In genomic region chr12:53098354-53098981, GRCh38 we compare ENCODE assay signal across 8 cellular contexts. TPM values are rescaled to one million over a fixed set of nuclear protein-coding genes. Genes with fewer than 3 reads are reported as not detected.
DNase-seq lines count a peak whose midpoint lies in the region; ATAC-seq and TF ChIP-seq lines count a peak whose summit lies in the region.

No MANE protein-coding gene starts in this region.

- no peak for TF ChIP-seq CTCF in right lobe of liver (IDR thresholded peaks at IDR 0.05)
- no peak for TF ChIP-seq CTCF in suprapubic skin (IDR thresholded peaks at IDR 0.05)

- ATAC-seq in right lobe of liver: no peak
- no peak for ATAC-seq in GM19452 (IDR thresholded peaks at IDR 0.05; ENCODE audit: unreplicated experiment)

- H3K36me3 ChIP-seq in right lobe of liver (no peaks in the 10 kb centered on the region), suprapubic skin (peaks cover 4% of the 10 kb centered on the region)

- 53% methylated on average over 13 of the region's 13 CpGs for WGBS in right lobe of liver (ENCODE audit: insufficient coverage, low coverage, low lambda C conversion rate, missing lambda C conversion rate)
- WGBS in suprapubic skin: 34% methylated on average over 13 of the region's 13 CpGs

- TF ChIP-seq EP300 in suprapubic skin (IDR thresholded peaks at IDR 0.05): no peak

- H3K4me3 ChIP-seq in right lobe of liver: peak overlapping the region in 2 of 3 donors; percentile 43 to 49
- peak overlapping the region; percentile 61 for H3K4me3 ChIP-seq in suprapubic skin

- intact Hi-C loops in right lobe of liver (cut with DNase I): loop anchor here in 1 of 2 donors (5.0 kb wide), 1 partner anchor 36 kb away; no protein-coding TSS in a partner anchor

- TF ChIP-seq POLR2A in right lobe of liver (IDR thresholded peaks at IDR 0.05) (no peak), suprapubic skin (IDR thresholded peaks at IDR 0.05) (no peak)

- H3K9me3 ChIP-seq in right lobe of liver (no peaks in the 10 kb centered on the region), suprapubic skin (no peaks in the 10 kb centered on the region)

- H3K27ac ChIP-seq in right lobe of liver (peak overlapping the region; percentile 24 to 47 (median 44)), suprapubic skin (peak overlapping the region; percentile 85)

- H3K4me1 ChIP-seq in right lobe of liver: peaks cover 0 to 33% (median 15%) of the 10 kb centered on the region in 4 donors
- peaks cover 48% of the 10 kb centered on the region for H3K4me1 ChIP-seq in suprapubic skin

- DNase-seq in EL (peak; percentile 91), RPMI8226 (peak; percentile 26), cerebellar cortex (ENCODE audit: low spot score) (peak; percentile 16), right lobe of liver (no peak), suprapubic skin (ENCODE audit: low spot score in 2 of 2) (peak; percentile 65 to 78), NCI-H345 treated with DMSO at 0.1 percent for 48 hours (lab: John Stamatoyannopoulos, UW; ENCODE audit: unreplicated experiment) (no peak)
- no peak for DNase-seq in effector CD4-positive, alpha-beta T cell

- H3K27me3 ChIP-seq in right lobe of liver (no peaks in the 10 kb centered on the region), suprapubic skin (no peaks in the 10 kb centered on the region)

RNA-seq across cellular contexts. Expression of gene IGFBP6, which starts 1.0 kb away (rescaled TPM):
- total RNA-seq in right lobe of liver (10 to 100 TPM in 2 of 6 experiments, 1 to 10 TPM in 4; 1.7 to 25.4 (median 4.9) TPM), suprapubic skin (10 to 100 TPM; 19.2 to 97.0 (median 59.6) TPM)

RNA-seq across cellular contexts. Expression of gene SOAT2, which starts 4.8 kb away (rescaled TPM):
- total RNA-seq in right lobe of liver: 1 to 10 TPM in 3 of 6 experiments, under 1 TPM in 3; 0.62 to 3.4 (median 0.99) TPM
- not detected for total RNA-seq in suprapubic skin

RNA-seq across cellular contexts. Expression of gene SPRYD3, which starts 19.3 kb away (rescaled TPM):
- total RNA-seq in right lobe of liver (10 to 100 TPM; 12.3 to 18.2 (median 14.4) TPM), suprapubic skin (10 to 100 TPM; 26.4 to 44.0 (median 34.4) TPM)

RNA-seq across cellular contexts. Expression of gene TNS2, which starts 48.6 kb away (rescaled TPM):
- 100 to 1,000 TPM in 3 of 6 experiments, 10 to 100 TPM in 3; 50.5 to 139 (median 86.9) TPM for total RNA-seq in right lobe of liver
- 100 to 1,000 TPM in 2 of 4 donors, 10 to 100 TPM in 2; 22.8 to 122 (median 78.2) TPM for total RNA-seq in suprapubic skin

Comparison
In these comparisons a context has a peak if more than half of its experiments do, and no peak if none do; other contexts are left out.
1. DNase-seq: peak in EL (single experiment), RPMI8226 (single experiment), cerebellar cortex (single experiment) and suprapubic skin (2 of 2); none in right lobe of liver (0 of 3), effector CD4-positive, alpha-beta T cell (single experiment) and NCI-H345 treated with DMSO at 0.1 percent for 48 hours (single experiment).